1 cellular context compared by ENCODE assay signal in genomic region chr17:1976683-1977064, GRCh38.
A peak's percentile ranks its signal among the peaks of the same experiment; 100 is the strongest.
TF ChIP-seq lines count a peak whose summit lies in the region.

No MANE protein-coding gene starts in this region.

TF ChIP-seq in HepG2, 621 proteins besides CTCF, POLR2A, EP300 and RAD21:
- TF ChIP-seq, protein P1, sequence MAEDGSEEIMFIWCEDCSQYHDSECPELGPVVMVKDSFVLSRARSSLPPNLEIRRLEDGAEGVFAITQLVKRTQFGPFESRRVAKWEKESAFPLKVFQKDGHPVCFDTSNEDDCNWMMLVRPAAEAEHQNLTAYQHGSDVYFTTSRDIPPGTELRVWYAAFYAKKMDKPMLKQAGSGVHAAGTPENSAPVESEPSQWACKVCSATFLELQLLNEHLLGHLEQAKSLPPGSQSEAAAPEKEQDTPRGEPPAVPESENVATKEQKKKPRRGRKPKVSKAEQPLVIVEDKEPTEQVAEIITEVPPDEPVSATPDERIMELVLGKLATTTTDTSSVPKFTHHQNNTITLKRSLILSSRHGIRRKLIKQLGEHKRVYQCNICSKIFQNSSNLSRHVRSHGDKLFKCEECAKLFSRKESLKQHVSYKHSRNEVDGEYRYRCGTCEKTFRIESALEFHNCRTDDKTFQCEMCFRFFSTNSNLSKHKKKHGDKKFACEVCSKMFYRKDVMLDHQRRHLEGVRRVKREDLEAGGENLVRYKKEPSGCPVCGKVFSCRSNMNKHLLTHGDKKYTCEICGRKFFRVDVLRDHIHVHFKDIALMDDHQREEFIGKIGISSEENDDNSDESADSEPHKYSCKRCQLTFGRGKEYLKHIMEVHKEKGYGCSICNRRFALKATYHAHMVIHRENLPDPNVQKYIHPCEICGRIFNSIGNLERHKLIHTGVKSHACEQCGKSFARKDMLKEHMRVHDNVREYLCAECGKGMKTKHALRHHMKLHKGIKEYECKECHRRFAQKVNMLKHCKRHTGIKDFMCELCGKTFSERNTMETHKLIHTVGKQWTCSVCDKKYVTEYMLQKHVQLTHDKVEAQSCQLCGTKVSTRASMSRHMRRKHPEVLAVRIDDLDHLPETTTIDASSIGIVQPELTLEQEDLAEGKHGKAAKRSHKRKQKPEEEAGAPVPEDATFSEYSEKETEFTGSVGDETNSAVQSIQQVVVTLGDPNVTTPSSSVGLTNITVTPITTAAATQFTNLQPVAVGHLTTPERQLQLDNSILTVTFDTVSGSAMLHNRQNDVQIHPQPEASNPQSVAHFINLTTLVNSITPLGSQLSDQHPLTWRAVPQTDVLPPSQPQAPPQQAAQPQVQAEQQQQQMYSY (CRISPR knock-in tag; IDR thresholded peaks at IDR 0.05), result peak; percentile 82
- TF ChIP-seq, protein P2, sequence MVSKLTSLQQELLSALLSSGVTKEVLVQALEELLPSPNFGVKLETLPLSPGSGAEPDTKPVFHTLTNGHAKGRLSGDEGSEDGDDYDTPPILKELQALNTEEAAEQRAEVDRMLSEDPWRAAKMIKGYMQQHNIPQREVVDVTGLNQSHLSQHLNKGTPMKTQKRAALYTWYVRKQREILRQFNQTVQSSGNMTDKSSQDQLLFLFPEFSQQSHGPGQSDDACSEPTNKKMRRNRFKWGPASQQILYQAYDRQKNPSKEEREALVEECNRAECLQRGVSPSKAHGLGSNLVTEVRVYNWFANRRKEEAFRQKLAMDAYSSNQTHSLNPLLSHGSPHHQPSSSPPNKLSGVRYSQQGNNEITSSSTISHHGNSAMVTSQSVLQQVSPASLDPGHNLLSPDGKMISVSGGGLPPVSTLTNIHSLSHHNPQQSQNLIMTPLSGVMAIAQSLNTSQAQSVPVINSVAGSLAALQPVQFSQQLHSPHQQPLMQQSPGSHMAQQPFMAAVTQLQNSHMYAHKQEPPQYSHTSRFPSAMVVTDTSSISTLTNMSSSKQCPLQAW (CRISPR knock-in tag; IDR thresholded peaks at IDR 0.05), result 0 out of 2 replicates have a peak, but pooled peaks have one; percentile 11
- TF ChIP-seq CENPX (CRISPR knock-in tag; IDR thresholded peaks at IDR 0.05) (no peak), ZNF598 (CRISPR knock-in tag; IDR thresholded peaks at IDR 0.05; ENCODE audit: borderline replicate concordance) (no peak), ZMYM3 (CRISPR knock-in tag; IDR thresholded peaks at IDR 0.05) (peak; percentile 70; the same call in 1 of the 2 replicates), ZNF883 (CRISPR knock-in tag; IDR thresholded peaks at IDR 0.05; ENCODE audit: not compliant biosample characterization) (no peak), ZMYM4 (CRISPR knock-in tag; IDR thresholded peaks at IDR 0.05) (no peak), ZNF629 (CRISPR knock-in tag; conservative IDR thresholded peaks at IDR 0.05) (peak; percentile 94), WIZ (CRISPR knock-in tag; IDR thresholded peaks at IDR 0.05) (no peak), ZNF839 (CRISPR knock-in tag; IDR thresholded peaks at IDR 0.05; ENCODE audit: borderline replicate concordance) (no peak), RBFOX2 (IDR thresholded peaks at IDR 0.05; ENCODE audit: low read depth, low read length) (no peak), ZNF570 (CRISPR knock-in tag; IDR thresholded peaks at IDR 0.05; ENCODE audit: borderline replicate concordance) (no peak), ZNF790 (CRISPR knock-in tag; IDR thresholded peaks at IDR 0.05; ENCODE audit: borderline replicate concordance) (no peak), ZBED4 (CRISPR knock-in tag; IDR thresholded peaks at IDR 0.05; ENCODE audit: borderline replicate concordance) (no peak), MED13 (CRISPR knock-in tag; IDR thresholded peaks at IDR 0.05) (no peak), CCAR2 (optimal IDR thresholded peaks at IDR 0.05; ENCODE audit: low read depth, low read length) (no peak), ZNF580 (CRISPR knock-in tag; IDR thresholded peaks at IDR 0.05; ENCODE audit: borderline replicate concordance, low read depth) (no peak), MAX (IDR thresholded peaks at IDR 0.05) (no peak)
- TF ChIP-seq, protein P3, sequence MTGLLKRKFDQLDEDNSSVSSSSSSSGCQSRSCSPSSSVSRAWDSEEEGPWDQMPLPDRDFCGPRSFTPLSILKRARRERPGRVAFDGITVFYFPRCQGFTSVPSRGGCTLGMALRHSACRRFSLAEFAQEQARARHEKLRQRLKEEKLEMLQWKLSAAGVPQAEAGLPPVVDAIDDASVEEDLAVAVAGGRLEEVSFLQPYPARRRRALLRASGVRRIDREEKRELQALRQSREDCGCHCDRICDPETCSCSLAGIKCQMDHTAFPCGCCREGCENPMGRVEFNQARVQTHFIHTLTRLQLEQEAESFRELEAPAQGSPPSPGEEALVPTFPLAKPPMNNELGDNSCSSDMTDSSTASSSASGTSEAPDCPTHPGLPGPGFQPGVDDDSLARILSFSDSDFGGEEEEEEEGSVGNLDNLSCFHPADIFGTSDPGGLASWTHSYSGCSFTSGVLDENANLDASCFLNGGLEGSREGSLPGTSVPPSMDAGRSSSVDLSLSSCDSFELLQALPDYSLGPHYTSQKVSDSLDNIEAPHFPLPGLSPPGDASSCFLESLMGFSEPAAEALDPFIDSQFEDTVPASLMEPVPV (CRISPR knock-in tag; IDR thresholded peaks at IDR 0.05), result no peak
- TF ChIP-seq, protein P4, sequence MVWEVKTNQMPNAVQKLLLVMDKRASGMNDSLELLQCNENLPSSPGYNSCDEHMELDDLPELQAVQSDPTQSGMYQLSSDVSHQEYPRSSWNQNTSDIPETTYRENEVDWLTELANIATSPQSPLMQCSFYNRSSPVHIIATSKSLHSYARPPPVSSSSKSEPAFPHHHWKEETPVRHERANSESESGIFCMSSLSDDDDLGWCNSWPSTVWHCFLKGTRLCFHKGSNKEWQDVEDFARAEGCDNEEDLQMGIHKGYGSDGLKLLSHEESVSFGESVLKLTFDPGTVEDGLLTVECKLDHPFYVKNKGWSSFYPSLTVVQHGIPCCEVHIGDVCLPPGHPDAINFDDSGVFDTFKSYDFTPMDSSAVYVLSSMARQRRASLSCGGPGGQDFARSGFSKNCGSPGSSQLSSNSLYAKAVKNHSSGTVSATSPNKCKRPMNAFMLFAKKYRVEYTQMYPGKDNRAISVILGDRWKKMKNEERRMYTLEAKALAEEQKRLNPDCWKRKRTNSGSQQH (CRISPR knock-in tag; IDR thresholded peaks at IDR 0.05; ENCODE audit: low read depth), result no peak
